Comparison of ENCODE assay signal across 11 cellular contexts in genomic region chr2:202037086-202037485, GRCh38. TPM values are rescaled to one million over a fixed set of nuclear protein-coding genes. Genes with fewer than 3 reads are reported as not detected.
DNase-seq lines count a peak whose midpoint lies in the region; ATAC-seq and TF ChIP-seq lines count a peak whose summit lies in the region.
"Had no signal": no experiment of that assay in that cellular context is flagged by ENCODE, and none has a peak within 500 bp of the region (broad histone marks: within the 10 kb centered on the region; RNA-seq: fewer than 3 reads in every experiment).

No MANE protein-coding gene starts in this region.

- TF ChIP-seq POLR2A in thyroid gland (IDR thresholded peaks at IDR 0.05) = no peak

- peak overlapping the region; percentile 80 to 90 for H3K9ac ChIP-seq in stomach smooth muscle (ENCODE audit: low read length in 2 of 2)

- no peak overlapping the region for H3K27ac Mint-ChIP-seq in activated CD4-positive, alpha-beta memory T cell treated with anti-CD3 and anti-CD28 coated beads for 36 hours

- H3K27me3 Mint-ChIP-seq in activated CD4-positive, alpha-beta memory T cell treated with anti-CD3 and anti-CD28 coated beads for 36 hours = peaks cover 29% of the 10 kb centered on the region

- CTCF ChIA-PET in activated CD4-positive, alpha-beta memory T cell treated with anti-CD3 and anti-CD28 coated beads for 36 hours (lab: Charles Lee) = no interaction called here

- H3K4me3 ChIP-seq in ascending aorta (peak overlapping the region; percentile 14 to 81), stomach smooth muscle (ENCODE audit: low read length in 2 of 2) (peak overlapping the region; percentile 61 to 86), thyroid gland (replicated peaks in 1 of 3) (no peak overlapping the region)

- peaks cover 10% of the 10 kb centered on the region for H3K4me1 Mint-ChIP-seq in activated CD4-positive, alpha-beta memory T cell treated with anti-CD3 and anti-CD28 coated beads for 36 hours (ENCODE audit: low read depth)

- H3K27ac ChIP-seq in ascending aorta = no peak overlapping the region
- peak overlapping the region; percentile 97 for H3K27ac ChIP-seq in stomach smooth muscle (ENCODE audit: low read length)
- H3K27ac ChIP-seq in thyroid gland = no peak overlapping the region
- H3K27ac ChIP-seq: 22Rv1 had no signal

- H3K36me3 ChIP-seq in ascending aorta = no peaks in the 10 kb centered on the region
- no peaks in the 10 kb centered on the region for H3K36me3 ChIP-seq in stomach smooth muscle (ENCODE audit: control insufficient read depth in 2 of 2, insufficient read depth in 2 of 2, low read length in 2 of 2)
- no peaks in the 10 kb centered on the region for H3K36me3 ChIP-seq in thyroid gland

- H3K36me3 Mint-ChIP-seq in activated CD4-positive, alpha-beta memory T cell treated with anti-CD3 and anti-CD28 coated beads for 36 hours = no peaks in the 10 kb centered on the region

- H3K9me3 ChIP-seq in ascending aorta (no peaks in the 10 kb centered on the region), stomach smooth muscle (ENCODE audit: control insufficient read depth in 2 of 2, low read length in 2 of 2) (no peaks in the 10 kb centered on the region), thyroid gland (no peaks in the 10 kb centered on the region)

- no peaks in the 10 kb centered on the region for H3K27me3 ChIP-seq in ascending aorta
- no peaks in the 10 kb centered on the region for H3K27me3 ChIP-seq in stomach smooth muscle (ENCODE audit: control insufficient read depth in 1 of 2, insufficient read depth in 2 of 2, low read length in 2 of 2)
- H3K27me3 ChIP-seq in thyroid gland = no peaks in the 10 kb centered on the region

- H3K9me3 Mint-ChIP-seq in activated CD4-positive, alpha-beta memory T cell treated with anti-CD3 and anti-CD28 coated beads for 36 hours = no peaks in the 10 kb centered on the region

- no peak for ATAC-seq in HG03095 (IDR thresholded peaks at IDR 0.05; ENCODE audit: unreplicated experiment)

- intact Hi-C loops in ascending aorta (cut with DNase I) (loop anchor here (10.0 kb wide), 1 partner anchor 338 kb away; the partner anchor contains the start of gene BMPR2), thyroid gland (cut with DNase I) (no loop called here)
- intact Hi-C loops in activated CD4-positive, alpha-beta memory T cell treated with anti-CD3 and anti-CD28 coated beads for 36 hours (cut with micrococcal nuclease) = no loop called here

- H3K4me3 Mint-ChIP-seq in activated CD4-positive, alpha-beta memory T cell treated with anti-CD3 and anti-CD28 coated beads for 36 hours = no peak overlapping the region

- 67 to 76% methylated on average over 7 of the region's 7 CpGs for WGBS in thyroid gland, 2 donors

- H3K4me1 ChIP-seq in ascending aorta = peaks cover 0 to 10% of the 10 kb centered on the region in 2 donors
- peaks cover 39% of the 10 kb centered on the region for H3K4me1 ChIP-seq in stomach smooth muscle (ENCODE audit: control insufficient read depth, insufficient read depth, low read length)
- peaks cover 22 to 46% of the 10 kb centered on the region in 2 donors for H3K4me1 ChIP-seq in thyroid gland

- TF ChIP-seq CTCF in ascending aorta (IDR thresholded peaks at IDR 0.05) = no peak
- TF ChIP-seq CTCF in thyroid gland (IDR thresholded peaks at IDR 0.05) = no peak

- POLR2A ChIA-PET in activated CD4-positive, alpha-beta memory T cell treated with anti-CD3 and anti-CD28 coated beads for 36 hours (lab: Charles Lee) = no interaction called here

- peak; percentile 39 for DNase-seq in DMS 273 (lab: John Stamatoyannopoulos, UW; ENCODE audit: unreplicated experiment)
- no peak for DNase-seq in DMS 273 treated with DMSO at 0.1 percent for 48 hours (lab: John Stamatoyannopoulos, UW)
- DNase-seq in ascending aorta (ENCODE audit: low spot score in 2 of 2) = no peak
- DNase-seq in iris pigment epithelial cell (ENCODE audit: low read depth) = peak; percentile 18
- no peak for DNase-seq in activated CD4-positive, alpha-beta memory T cell treated with anti-CD3 and anti-CD28 coated beads for 36 hours
- DNase-seq in thyroid gland = no peak
- DNase-seq: NCI-H2081 treated with DMSO at 0.1 percent for 48 hours had no signal

RNA-seq across cellular contexts. Expression of gene FZD7, which starts 3.4 kb away (rescaled TPM):
- total RNA-seq in ascending aorta (32.5 TPM), thyroid gland (10 to 100 TPM; 10.1 to 23.6 (median 10.9) TPM)
- total RNA-seq in activated CD4-positive, alpha-beta memory T cell treated with anti-CD3 and anti-CD28 coated beads for 36 hours = under 1 TPM; 0.58 to 0.62 TPM

RNA-seq across cellular contexts. Expression of gene KIAA2012, which starts 36.0 kb away (rescaled TPM):
- total RNA-seq in ascending aorta = 0.11 TPM
- not detected for total RNA-seq in activated CD4-positive, alpha-beta memory T cell treated with anti-CD3 and anti-CD28 coated beads for 36 hours
- total RNA-seq in thyroid gland = not detected
- total RNA-seq: SK-MEL-5 had no signal

Comparison
In these comparisons a context has a peak if more than half of its experiments do, and no peak if none do; other contexts are left out.
1. DNase-seq: peak in DMS 273 (single experiment) and iris pigment epithelial cell (single experiment); none in DMS 273 treated with DMSO at 0.1 percent for 48 hours (single experiment), ascending aorta (0 of 2), activated CD4-positive, alpha-beta memory T cell treated with anti-CD3 and anti-CD28 coated beads for 36 hours (single experiment) and thyroid gland (0 of 2).
2. H3K4me3 ChIP-seq: peak in ascending aorta (2 of 2) and stomach smooth muscle (2 of 2); none in thyroid gland (0 of 3).
3. RNA of gene FZD7, which starts 3.4 kb away (total RNA-seq): 32.5 TPM in ascending aorta (single experiment) and 10.1 to 23.6 TPM in thyroid gland; 0.58 to 0.62 TPM in activated CD4-positive, alpha-beta memory T cell treated with anti-CD3 and anti-CD28 coated beads for 36 hours; every median in the first group is over 4 times any median in the second.